Comparison of ENCODE assay signal across 24 cellular contexts in genomic region chr2:52594036-52594435, GRCh38.
DNase-seq lines count a peak whose midpoint lies in the region; ATAC-seq and TF ChIP-seq lines count a peak whose summit lies in the region.
"Had no signal": no experiment of that assay in that cellular context is flagged by ENCODE, and none has a peak within 500 bp of the region (broad histone marks: within the 10 kb centered on the region; RNA-seq: fewer than 3 reads in every experiment).

No MANE protein-coding gene starts in this region.

- ATAC-seq in HG02938 (IDR thresholded peaks at IDR 0.05; ENCODE audit: unreplicated experiment) (no peak), GM21529 (IDR thresholded peaks at IDR 0.05; ENCODE audit: unreplicated experiment) (no peak)
- ATAC-seq: CD8-positive, alpha-beta T cell; HepG2; left ventricle myocardium superior; psoas muscle had no signal

- peak overlapping the region; percentile 42 for H3K27ac Mint-ChIP-seq in endodermal cell
- H3K27ac Mint-ChIP-seq in mesothelial cell of epicardium = peak overlapping the region; percentile 92
- H3K27ac Mint-ChIP-seq in activated CD4-positive, alpha-beta T cell treated with anti-CD3 and anti-CD28 coated beads, Interleukin-2, amount 10 ng/mL, durations not matched to agents 7 days and 5 days = no peak overlapping the region
- H3K27ac Mint-ChIP-seq: activated naive CD4-positive, alpha-beta T cell treated with anti-CD3 and anti-CD28 coated beads, Interleukin-2, amount 10 ng/mL, durations not matched to agents 7 days and 5 days; CD8-positive, alpha-beta T cell had no signal

- H3K36me3 Mint-ChIP-seq in endodermal cell (ENCODE audit: low read depth) (peaks cover 5% of the 10 kb centered on the region), mesothelial cell of epicardium (peaks cover 4% of the 10 kb centered on the region)
- no peaks in the 10 kb centered on the region for H3K36me3 Mint-ChIP-seq in activated CD4-positive, alpha-beta T cell treated with anti-CD3 and anti-CD28 coated beads, Interleukin-2, amount 10 ng/mL, durations not matched to agents 7 days and 5 days (ENCODE audit: low read depth)
- H3K36me3 Mint-ChIP-seq: activated naive CD4-positive, alpha-beta T cell treated with anti-CD3 and anti-CD28 coated beads, Interleukin-2, amount 10 ng/mL, durations not matched to agents 7 days and 5 days; CD8-positive, alpha-beta T cell had no signal

- H3K4me3 Mint-ChIP-seq in endodermal cell (no peak overlapping the region), mesothelial cell of epicardium (no peak overlapping the region)
- H3K4me3 Mint-ChIP-seq in activated CD4-positive, alpha-beta T cell treated with anti-CD3 and anti-CD28 coated beads, Interleukin-2, amount 10 ng/mL, durations not matched to agents 7 days and 5 days = no peak overlapping the region
- H3K4me3 Mint-ChIP-seq: activated naive CD4-positive, alpha-beta T cell treated with anti-CD3 and anti-CD28 coated beads, Interleukin-2, amount 10 ng/mL, durations not matched to agents 7 days and 5 days; CD8-positive, alpha-beta T cell had no signal

- H3K27me3 Mint-ChIP-seq in endodermal cell (ENCODE audit: insufficient read depth) (no peaks in the 10 kb centered on the region), mesothelial cell of epicardium (ENCODE audit: low read depth) (no peaks in the 10 kb centered on the region)
- H3K27me3 Mint-ChIP-seq in activated CD4-positive, alpha-beta T cell treated with anti-CD3 and anti-CD28 coated beads, Interleukin-2, amount 10 ng/mL, durations not matched to agents 7 days and 5 days = no peaks in the 10 kb centered on the region
- H3K27me3 Mint-ChIP-seq: activated naive CD4-positive, alpha-beta T cell treated with anti-CD3 and anti-CD28 coated beads, Interleukin-2, amount 10 ng/mL, durations not matched to agents 7 days and 5 days had no signal

- no peak overlapping the region for H3K27ac ChIP-seq in endodermal cell (ENCODE audit: low read depth, low read length)
- H3K27ac ChIP-seq in Peyer's patch = no peak overlapping the region
- H3K27ac ChIP-seq: 22Rv1, GM23248, neutrophil, psoas muscle, upper lobe of left lung had no signal

- no peak for TF ChIP-seq POLR2A in Peyer's patch (IDR thresholded peaks at IDR 0.05)

- H3K4me1 ChIP-seq in endodermal cell (ENCODE audit: control insufficient read depth, insufficient read depth, low read length) = peaks cover 5% of the 10 kb centered on the region
- no peaks in the 10 kb centered on the region for H3K4me1 ChIP-seq in Peyer's patch
- H3K4me1 ChIP-seq: psoas muscle, upper lobe of left lung had no signal

- H3K9ac ChIP-seq in endodermal cell (ENCODE audit: extremely low read depth, low read length, poor library complexity, severe bottlenecking) = no peak overlapping the region
- H3K9ac ChIP-seq: GM23248 had no signal

- no peak overlapping the region for H3K4me3 ChIP-seq in endodermal cell (ENCODE audit: low read length)
- no peak overlapping the region for H3K4me3 ChIP-seq in Peyer's patch
- H3K4me3 ChIP-seq: GM23248, psoas muscle, upper lobe of left lung had no signal

- H3K27me3 ChIP-seq in endodermal cell (ENCODE audit: control insufficient read depth, insufficient read depth, low read length, poor library complexity, severe bottlenecking) (no peaks in the 10 kb centered on the region), Peyer's patch (no peaks in the 10 kb centered on the region)
- H3K27me3 ChIP-seq: neutrophil, upper lobe of left lung had no signal

- POLR2A ChIA-PET in activated CD4-positive, alpha-beta T cell treated with anti-CD3 and anti-CD28 coated beads, Interleukin-2, amount 10 ng/mL, durations not matched to agents 7 days and 5 days (lab: Charles Lee) = no interaction called here

- H3K9me3 Mint-ChIP-seq in endodermal cell (peaks cover 24% of the 10 kb centered on the region), mesothelial cell of epicardium (peaks cover 32% of the 10 kb centered on the region)
- peaks cover 10% of the 10 kb centered on the region for H3K9me3 Mint-ChIP-seq in activated CD4-positive, alpha-beta T cell treated with anti-CD3 and anti-CD28 coated beads, Interleukin-2, amount 10 ng/mL, durations not matched to agents 7 days and 5 days

- TF ChIP-seq CTCF in endodermal cell (conservative IDR thresholded peaks at IDR 0.05) (no peak), mesothelial cell of epicardium (IDR thresholded peaks at IDR 0.05; ENCODE audit: unreplicated experiment) (no peak), Peyer's patch (IDR thresholded peaks at IDR 0.05) (no peak)

- H3K9me3 ChIP-seq in endodermal cell (ENCODE audit: control insufficient read depth, low read length) (peaks cover 16% of the 10 kb centered on the region), Peyer's patch (no peaks in the 10 kb centered on the region)
- H3K9me3 ChIP-seq: neutrophil, psoas muscle, upper lobe of left lung had no signal

- no peaks in the 10 kb centered on the region for H3K36me3 ChIP-seq in endodermal cell (ENCODE audit: control insufficient read depth, insufficient read depth, low read length)
- H3K36me3 ChIP-seq in Peyer's patch = no peaks in the 10 kb centered on the region
- H3K36me3 ChIP-seq: neutrophil, upper lobe of left lung had no signal

- WGBS in endodermal cell (ENCODE audit: insufficient coverage in 1 of 2, insufficient read length in 1 of 2), 2 experiments = 40 to 77% methylated on average over 1 to 2 of the region's 2 CpGs

- H3K4me1 Mint-ChIP-seq in endodermal cell = peaks cover 11% of the 10 kb centered on the region
- H3K4me1 Mint-ChIP-seq in mesothelial cell of epicardium = peaks cover 14% of the 10 kb centered on the region
- no peaks in the 10 kb centered on the region for H3K4me1 Mint-ChIP-seq in activated CD4-positive, alpha-beta T cell treated with anti-CD3 and anti-CD28 coated beads, Interleukin-2, amount 10 ng/mL, durations not matched to agents 7 days and 5 days
- H3K4me1 Mint-ChIP-seq: activated naive CD4-positive, alpha-beta T cell treated with anti-CD3 and anti-CD28 coated beads, Interleukin-2, amount 10 ng/mL, durations not matched to agents 7 days and 5 days had no signal

- DNase-seq in NCI-H2171 treated with DMSO at 0.1 percent for 48 hours (lab: John Stamatoyannopoulos, UW) (peak; percentile 18), NCI-H2171 (lab: John Stamatoyannopoulos, UW) (no peak), endodermal cell (no peak), mesothelial cell of epicardium (ENCODE audit: low spot score in 2 of 2, unreplicated experiment in 2 of 2) (no peak), Peyer's patch (no peak)
- DNase-seq in activated CD4-positive, alpha-beta T cell treated with anti-CD3 and anti-CD28 coated beads, Interleukin-2, amount 10 ng/mL, durations not matched to agents 7 days and 5 days = no peak
- DNase-seq: activated naive CD4-positive, alpha-beta T cell treated with anti-CD3 and anti-CD28 coated beads, Interleukin-2, amount 10 ng/mL, durations not matched to agents 7 days and 5 days; amygdala; CD8-positive, alpha-beta T cell; central memory CD4-positive, alpha-beta T cell; DMS153; GM23248; hippocampal formation; left ventricle myocardium superior; NCI-H1694; NCI-H748 treated with DMSO at 0.1 percent for 48 hours; psoas muscle; T-helper 9 cell; upper lobe of left lung had no signal

- CTCF ChIA-PET in activated CD4-positive, alpha-beta T cell treated with anti-CD3 and anti-CD28 coated beads, Interleukin-2, amount 10 ng/mL, durations not matched to agents 7 days and 5 days (lab: Charles Lee) = no interaction called here
